ENCODE assay signal across 9 cellular contexts in genomic region chr19:13025819-13026477, GRCh38. TPM values are rescaled to one million over a fixed set of nuclear protein-coding genes. Genes with fewer than 3 reads are reported as not detected.
DNase-seq lines count a peak whose midpoint lies in the region; ATAC-seq and TF ChIP-seq lines count a peak whose summit lies in the region.
"Had no signal": no experiment of that assay in that cellular context is flagged by ENCODE, and none has a peak within 500 bp of the region (broad histone marks: within the 10 kb centered on the region; RNA-seq: fewer than 3 reads in every experiment).

No MANE protein-coding gene starts in this region.

- no peak overlapping the region for H2BK12ac ChIP-seq in neuronal stem cell (ENCODE audit: low read length)

- H3K36me3 ChIP-seq in mammary epithelial cell (ENCODE audit: insufficient read depth, low read length), result no peaks in the 10 kb centered on the region
- no peaks in the 10 kb centered on the region for H3K36me3 ChIP-seq in lung (ENCODE audit: control insufficient read depth in 2 of 2, insufficient read depth in 2 of 2, low read length in 2 of 2)
- H3K36me3 ChIP-seq in tibial nerve, result peaks cover 0 to 9% (median 0%) of the 10 kb centered on the region in 3 donors
- no peaks in the 10 kb centered on the region for H3K36me3 ChIP-seq in neuronal stem cell (replicated peaks in 1 of 2; ENCODE audit: control insufficient read depth in 2 of 2, insufficient read depth in 2 of 2, low read length in 2 of 2)
- no peaks in the 10 kb centered on the region for H3K36me3 ChIP-seq in adrenal gland (replicated peaks in 1 of 2)
- H3K36me3 ChIP-seq: cardiac muscle cell had no signal

- H2BK120ac ChIP-seq in neuronal stem cell (ENCODE audit: low read depth, low read length), result no peak overlapping the region

- ATAC-seq in lung (ENCODE audit: insufficient read depth, low FRiP score) (no peak), HG03521 (IDR thresholded peaks at IDR 0.05; ENCODE audit: unreplicated experiment) (no peak)

- peak overlapping the region; percentile 99 for H3K4me2 ChIP-seq in mammary epithelial cell (ENCODE audit: insufficient read depth, low read depth, low read length)
- no peak overlapping the region for H3K4me2 ChIP-seq in neuronal stem cell (ENCODE audit: insufficient read depth, low read length, poor library complexity, severe bottlenecking)

- no peak overlapping the region for H4K8ac ChIP-seq in neuronal stem cell (ENCODE audit: low read depth, low read length)

- H2AK5ac ChIP-seq in neuronal stem cell (ENCODE audit: low read depth, low read length), result no peak overlapping the region

- no peak overlapping the region for H4K91ac ChIP-seq in neuronal stem cell (ENCODE audit: low read depth, low read length, poor library complexity)

- H3K9me3 ChIP-seq in mammary epithelial cell (replicated peaks; ENCODE audit: insufficient read depth, low read length) (no peaks in the 10 kb centered on the region), lung (ENCODE audit: control insufficient read depth in 2 of 2, insufficient read depth in 1 of 2, low read length in 1 of 2) (no peaks in the 10 kb centered on the region), tibial nerve (no peaks in the 10 kb centered on the region), neuronal stem cell (replicated peaks in 1 of 2; ENCODE audit: control insufficient read depth in 2 of 2, insufficient read depth in 1 of 2, low read depth in 1 of 2, low read length in 2 of 2) (peaks cover 2 to 8% of the 10 kb centered on the region in 2 donors), adrenal gland (replicated peaks in 1 of 3) (no peaks in the 10 kb centered on the region)

- no peak overlapping the region for H3K14ac ChIP-seq in neuronal stem cell (ENCODE audit: low read length)

- WGBS in mammary epithelial cell (ENCODE audit: low coverage, missing lambda C conversion rate), result 2% methylated on average over 7 of the region's 7 CpGs
- 40 to 76% methylated on average over 7 of the region's 7 CpGs for WGBS in lung, 2 donors
- 61 to 64% methylated on average over 7 of the region's 7 CpGs for WGBS in tibial nerve, 2 donors
- WGBS in neuronal stem cell (ENCODE audit: extremely low coverage in 2 of 2, insufficient read length in 2 of 2, insufficient replicate concordance in 1 of 2), 2 donors, result no CpG with 5 or more reads among the region's 7 CpGs
- WGBS in adrenal gland, 4 donors, result 67 to 78% (median 72%) methylated on average over 7 of the region's 7 CpGs

- TF ChIP-seq CTCF in mammary epithelial cell (conservative IDR thresholded peaks at IDR 0.05 in 1 of 2, IDR thresholded peaks at IDR 0.05 in 1 of 2; ENCODE audit: extremely low read depth in 1 of 2, insufficient read depth in 1 of 2, low read depth in 1 of 2, low read length in 2 of 2) (no peak), lung (IDR thresholded peaks at IDR 0.05; ENCODE audit: control extremely low read depth, extremely low read depth) (no peak), tibial nerve (IDR thresholded peaks at IDR 0.05) (no peak), adrenal gland (IDR thresholded peaks at IDR 0.05) (no peak)

- H3K4ac ChIP-seq in neuronal stem cell (ENCODE audit: low read length), result no peak overlapping the region

- BruUV-seq in mammary epithelial cell (replicated peaks; lab: Mats Ljungman, UMichigan), result no TSS peak

- H3K4me1 ChIP-seq in mammary epithelial cell (ENCODE audit: insufficient read depth, low read length), result peaks cover 68% of the 10 kb centered on the region
- H3K4me1 ChIP-seq in lung (ENCODE audit: control insufficient read depth in 2 of 2, insufficient read depth in 2 of 2, low read length in 2 of 2), result peaks cover 8 to 19% of the 10 kb centered on the region in 2 donors
- H3K4me1 ChIP-seq in tibial nerve, result peaks cover 1 to 92% (median 39%) of the 10 kb centered on the region in 4 donors
- H3K4me1 ChIP-seq in neuronal stem cell (ENCODE audit: control insufficient read depth in 2 of 2, insufficient read depth in 1 of 2, low read depth in 1 of 2, low read length in 2 of 2), result peaks cover 0 to 4% of the 10 kb centered on the region in 2 donors
- H3K4me1 ChIP-seq in adrenal gland (replicated peaks in 1 of 2), result peaks cover 13 to 39% of the 10 kb centered on the region in 2 donors

- DNase-seq in NCI-H1105 treated with DMSO at 0.1 percent for 48 hours (lab: John Stamatoyannopoulos, UW) (peak; percentile 20), NCI-H1105 (lab: John Stamatoyannopoulos, UW) (no peak), mammary epithelial cell (no peak), lung (ENCODE audit: low spot score) (no peak), tibial nerve (ENCODE audit: low spot score in 2 of 2) (no peak), neuronal stem cell (ENCODE audit: low spot score) (no peak), adrenal gland (no peak)

- H3K4me3 ChIP-seq in mammary epithelial cell (replicated peaks in 1 of 3; ENCODE audit: insufficient read depth in 1 of 3, low read depth in 2 of 3, low read length in 3 of 3) (peak overlapping the region; percentile 57 to 69 (median 65)), lung (no peak overlapping the region), tibial nerve (peak overlapping the region in 1 of 4 donors; percentile 49), neuronal stem cell (ENCODE audit: low read length in 2 of 2) (no peak overlapping the region), adrenal gland (no peak overlapping the region)
- H3K4me3 ChIP-seq: cardiac muscle cell had no signal

- no peak for TF ChIP-seq EP300 in tibial nerve (IDR thresholded peaks at IDR 0.05)

- no peak overlapping the region for H3K18ac ChIP-seq in neuronal stem cell (ENCODE audit: low read length)

- dilution Hi-C loops in mammary epithelial cell (cut with HindIII; ENCODE audit: low sequenced_read_pairs), result loop anchor here (5.0 kb wide), 2 partner anchors 36 to 94 kb away; partner anchors contain the start of gene FARSA

- peak overlapping the region; percentile 35 for H2AFZ ChIP-seq in mammary epithelial cell (ENCODE audit: low read depth, low read length)
- H2AFZ ChIP-seq in neuronal stem cell (ENCODE audit: low read length), result no peak overlapping the region

- H2BK15ac ChIP-seq in neuronal stem cell (ENCODE audit: low read length), result no peak overlapping the region

- intact Hi-C loops in mammary epithelial cell (cut with micrococcal nuclease) (loop anchor here (1.0 to 2.0 kb wide), 2 partner anchors 9 to 13 kb away; no protein-coding TSS in a partner anchor), adrenal gland (cut with DNase I) (no loop called here)

- in situ Hi-C loops in mammary epithelial cell (cut with MboI; ENCODE audit: low sequenced_read_pairs in 2 of 2), result loop anchor here in 1 of 2 donors (5.0 kb wide), 1 partner anchor 34 kb away; no protein-coding TSS in a partner anchor

- H3K9ac ChIP-seq in mammary epithelial cell (ENCODE audit: insufficient read depth, low read length) (peak overlapping the region; percentile 91), neuronal stem cell (ENCODE audit: low read depth, low read length, poor library complexity) (no peak overlapping the region)

- H3K27ac ChIP-seq in mammary epithelial cell (ENCODE audit: insufficient read depth, low read depth, low read length) (peak overlapping the region; percentile 78), lung (ENCODE audit: low read depth in 1 of 2, low read length in 1 of 2) (peak overlapping the region; percentile 3 to 87), tibial nerve (peak overlapping the region in 3 of 4 donors; percentile 56 to 95 (median 92)), neuronal stem cell (replicated peaks; ENCODE audit: low read length) (no peak overlapping the region), adrenal gland (no peak overlapping the region)
- H3K27ac ChIP-seq: cardiac muscle cell had no signal

- no peaks in the 10 kb centered on the region for H3K79me1 ChIP-seq in neuronal stem cell (ENCODE audit: low read depth, low read length)

- H3K79me2 ChIP-seq in mammary epithelial cell (ENCODE audit: insufficient read depth, low read length), result peaks cover 85% of the 10 kb centered on the region

- no peak overlapping the region for H2BK5ac ChIP-seq in neuronal stem cell (ENCODE audit: low read length)

- H3K23ac ChIP-seq in neuronal stem cell (ENCODE audit: low read depth, low read length, poor library complexity), result no peak overlapping the region

- no peak for TF ChIP-seq POLR2A in tibial nerve (IDR thresholded peaks at IDR 0.05)
- TF ChIP-seq POLR2A in adrenal gland (IDR thresholded peaks at IDR 0.05), result no peak

- CTCF ChIA-PET in mammary epithelial cell (lab: Charles Lee; ENCODE audit: low non-redundant PET), result interaction anchor here (0.7 kb wide), 2 partner anchors 11 to 48 kb away, joined by 7 to 9 read pairs; no protein-coding TSS in a partner anchor

- no peaks in the 10 kb centered on the region for H4K20me1 ChIP-seq in mammary epithelial cell (ENCODE audit: insufficient read depth, low read length)

- H3K27me3 ChIP-seq in mammary epithelial cell (ENCODE audit: insufficient read depth, low read length) (no peaks in the 10 kb centered on the region), lung (ENCODE audit: control insufficient read depth, insufficient read depth) (no peaks in the 10 kb centered on the region), tibial nerve (no peaks in the 10 kb centered on the region), neuronal stem cell (ENCODE audit: control insufficient read depth in 3 of 3, insufficient read depth in 3 of 3, low read depth in 1 of 3, low read length in 3 of 3) (peaks cover 44 to 99% (median 97%) of the 10 kb centered on the region in 3 experiments), adrenal gland (no peaks in the 10 kb centered on the region)

RNA-seq across cellular contexts. Expression of gene NFIX, which starts 30.7 kb away (rescaled TPM):
- 10 to 100 TPM; 43.2 to 76.1 TPM for total RNA-seq in mammary epithelial cell
- polyA plus RNA-seq in mammary epithelial cell, result 24.5 TPM
- 215 TPM for polyA minus RNA-seq in mammary epithelial cell
- 100 to 1,000 TPM; 129 to 190 TPM for total RNA-seq in lung
- polyA plus RNA-seq in lung, result 10 to 100 TPM; 26.0 to 50.5 TPM
- total RNA-seq in tibial nerve, result 10 to 100 TPM; 39.8 to 55.8 (median 48.2) TPM
- 0.07 TPM for polyA plus RNA-seq in neuronal stem cell (2013, experiment 1 of 2)
- 0.07 TPM for polyA plus RNA-seq in neuronal stem cell (2013, experiment 2 of 2)
- 10 to 100 TPM; 25.6 to 72.8 (median 36.5) TPM for total RNA-seq in adrenal gland
- polyA plus RNA-seq in adrenal gland, result 10 to 100 TPM in 1 of 3 donors, 1 to 10 TPM in 2; 4.9 to 18.0 (median 9.4) TPM
- total RNA-seq: cardiac muscle cell had no signal
- polyA plus RNA-seq: cardiac muscle cell had no signal

RNA-seq across cellular contexts. Expression of gene DAND5, which starts 56.6 kb away (rescaled TPM):
- total RNA-seq in mammary epithelial cell (under 1 TPM; under 0.01 to 0.28 TPM), lung (under 1 TPM; 0.20 to 0.25 TPM), tibial nerve (not detected), adrenal gland (1 to 10 TPM in 5 of 8 donors, under 1 TPM in 3; 0.35 to 2.3 (median 1.3) TPM)
- polyA plus RNA-seq in mammary epithelial cell (0.07 TPM), lung (under 1 TPM; 0.01 to 0.14 TPM), adrenal gland (under 1 TPM; 0.27 to 0.34 (median 0.32) TPM)
- not detected for polyA minus RNA-seq in mammary epithelial cell
- polyA plus RNA-seq in neuronal stem cell (2013, experiment 1 of 2), result 0.03 TPM
- 0.03 TPM for polyA plus RNA-seq in neuronal stem cell (2013, experiment 2 of 2)
- total RNA-seq: cardiac muscle cell had no signal

Comparison
In these comparisons a context has a peak if more than half of its experiments do, and no peak if none do; other contexts are left out.
1. H3K27ac ChIP-seq: peak in mammary epithelial cell (single experiment), lung (2 of 2) and tibial nerve (3 of 4); none in neuronal stem cell (single experiment) and adrenal gland (0 of 5).
2. H3K4me3 ChIP-seq: peak in mammary epithelial cell (3 of 3); none in lung (single experiment), neuronal stem cell (0 of 2) and adrenal gland (0 of 4).